ENCODE assay signal across 13 cellular contexts in the genomic region with DNA sequence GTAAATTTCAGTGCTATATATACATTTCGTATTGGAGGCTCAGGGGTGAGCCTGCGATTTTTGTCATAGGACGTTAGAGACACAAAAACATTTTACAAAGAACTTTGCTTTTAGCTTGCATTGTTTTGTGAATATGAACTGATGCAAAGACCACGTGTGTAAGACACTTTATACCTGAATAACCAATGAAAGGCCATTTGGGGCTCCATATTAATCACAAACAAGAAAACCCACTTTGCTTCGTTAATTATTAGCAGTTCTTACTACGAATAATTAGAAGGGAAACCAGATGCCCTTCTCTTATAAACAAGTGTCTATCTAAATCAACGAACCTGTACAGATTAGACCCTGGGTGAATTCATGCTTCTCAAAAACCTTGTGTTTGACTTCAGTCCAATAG. TPM values are rescaled to one million over a fixed set of nuclear protein-coding genes. Genes with fewer than 3 reads are reported as not detected.
DNase-seq lines count a peak whose midpoint lies in the region; ATAC-seq and TF ChIP-seq lines count a peak whose summit lies in the region.
"Had no signal": no experiment of that assay in that cellular context is flagged by ENCODE, and none has a peak within 500 bp of the region (broad histone marks: within the 10 kb centered on the region; RNA-seq: fewer than 3 reads in every experiment).

No MANE protein-coding gene starts in this region.

- H3K79me2 ChIP-seq in GM23248 (ENCODE audit: insufficient read depth), result no peaks in the 10 kb centered on the region
- H3K79me2 ChIP-seq in trophoblast cell (ENCODE audit: control insufficient read depth, insufficient read depth, low read length, poor library complexity), result peaks cover 4% of the 10 kb centered on the region

- in situ Hi-C loops in GM23248 (cut with MboI), result no loop called here

- H2AFZ ChIP-seq in GM23248 (no peak overlapping the region; the same call in 1 of the 2 replicates), trophoblast cell (ENCODE audit: insufficient read depth, low read length, poor library complexity) (no peak overlapping the region)

- no TSS peak for BruUV-seq in Calu3 (replicated peaks; lab: Mats Ljungman, UMichigan)

- H3K36me3 ChIP-seq in GM23248 (ENCODE audit: low read depth) (no peaks in the 10 kb centered on the region), trophoblast cell (ENCODE audit: control insufficient read depth in 1 of 2, insufficient read depth in 2 of 2, low read length in 2 of 2) (no peaks in the 10 kb centered on the region)

- intact Hi-C loops in activated T-helper 2 cell treated with anti-CD3 and anti-CD28 coated beads, Interferon-gamma antibody, Interleukin-2, Interleukin-4, amounts not matched to agents 10 μg/mL and 5 μg/mL and 100 μg/mL, durations not matched to agents 14 hours and 24 hours and 36 hours (cut with micrococcal nuclease), result no loop called here
- intact Hi-C loops in Calu3 (cut with micrococcal nuclease; ENCODE audit: unreplicated experiment), result no loop called here

- H3K4me1 ChIP-seq in GM23248 (ENCODE audit: insufficient read depth) (no peaks in the 10 kb centered on the region), trophoblast cell (ENCODE audit: control insufficient read depth in 1 of 2, insufficient read depth in 2 of 2, low read length in 2 of 2) (no peaks in the 10 kb centered on the region)

- 47 to 57% methylated on average over 7 of the region's 7 CpGs for WGBS in GM23248 (ENCODE audit: low coverage in 1 of 2, low lambda C conversion rate in 2 of 2, missing lambda C conversion rate in 2 of 2), 2 experiments
- no CpG with 5 or more reads among the region's 7 CpGs for WGBS in trophoblast cell (ENCODE audit: extremely low coverage, insufficient coverage, insufficient read length)

- H2BK120ac ChIP-seq in trophoblast cell (ENCODE audit: insufficient read depth, low read length, poor library complexity), result no peak overlapping the region

- H3K27me3 Mint-ChIP-seq in activated T-helper 2 cell treated with anti-CD3 and anti-CD28 coated beads, Interferon-gamma antibody, Interleukin-2, Interleukin-4, amounts not matched to agents 10 μg/mL and 5 μg/mL and 100 μg/mL, durations not matched to agents 14 hours and 24 hours and 36 hours (ENCODE audit: low read depth), result peaks cover 20% of the 10 kb centered on the region
- no peaks in the 10 kb centered on the region for H3K27me3 Mint-ChIP-seq in Calu3 (ENCODE audit: unreplicated experiment)

- peak overlapping the region; percentile 56 for H3K4me3 Mint-ChIP-seq in activated T-helper 2 cell treated with anti-CD3 and anti-CD28 coated beads, Interferon-gamma antibody, Interleukin-2, Interleukin-4, amounts not matched to agents 10 μg/mL and 5 μg/mL and 100 μg/mL, durations not matched to agents 14 hours and 24 hours and 36 hours (ENCODE audit: low read depth)
- H3K4me3 Mint-ChIP-seq in Calu3 (ENCODE audit: low read depth, unreplicated experiment), result no peak overlapping the region

- H2BK5ac ChIP-seq in trophoblast cell (ENCODE audit: low read depth, low read length, poor library complexity), result no peak overlapping the region

- peak overlapping the region; percentile 57 for H3K4me3 ChIP-seq in GM23248
- H3K4me3 ChIP-seq in iPS-11a (ENCODE audit: low read depth, low read length), result peak overlapping the region; percentile 61
- no peak overlapping the region for H3K4me3 ChIP-seq in trophoblast cell (ENCODE audit: low read depth, low read length)

- DNase-seq in GM23248 (no peak), trophoblast cell (no peak), Calu3 (no peak), GM10266 (ENCODE audit: extremely low spot score) (no peak), NCI-H2227 treated with DMSO at 0.1 percent for 48 hours (lab: John Stamatoyannopoulos, UW) (no peak)
- no peak for DNase-seq in activated T-helper 2 cell treated with anti-CD3 and anti-CD28 coated beads, Interferon-gamma antibody, Interleukin-2, Interleukin-4, amounts not matched to agents 10 μg/mL and 5 μg/mL and 100 μg/mL, durations not matched to agents 14 hours and 24 hours and 36 hours (ENCODE audit: low spot score)
- DNase-seq: activated CD4-positive, CD25-positive, alpha-beta regulatory T cell treated with anti-CD3 and anti-CD28 coated beads, Interleukin-2, amount 50 U/mL, for 72 hours; activated naive CD4-positive, alpha-beta T cell; effector CD8-positive, alpha-beta T cell; SHP77 had no signal

- H2AK5ac ChIP-seq in trophoblast cell (ENCODE audit: low read length), result no peak overlapping the region

- peaks cover 2% of the 10 kb centered on the region for H3K4me1 Mint-ChIP-seq in activated T-helper 2 cell treated with anti-CD3 and anti-CD28 coated beads, Interferon-gamma antibody, Interleukin-2, Interleukin-4, amounts not matched to agents 10 μg/mL and 5 μg/mL and 100 μg/mL, durations not matched to agents 14 hours and 24 hours and 36 hours (ENCODE audit: low read depth)
- no peaks in the 10 kb centered on the region for H3K4me1 Mint-ChIP-seq in Calu3 (ENCODE audit: low read depth, unreplicated experiment)

- no peak overlapping the region for H4K12ac ChIP-seq in trophoblast cell (ENCODE audit: low read depth, low read length)

- H2BK12ac ChIP-seq in trophoblast cell (ENCODE audit: low read length), result no peak overlapping the region

- H3K23ac ChIP-seq in trophoblast cell (ENCODE audit: low read length), result no peak overlapping the region

- no peaks in the 10 kb centered on the region for H4K20me1 ChIP-seq in GM23248 (ENCODE audit: insufficient read depth)

- no peak overlapping the region for H3K14ac ChIP-seq in trophoblast cell (ENCODE audit: low read length)

- no peak overlapping the region for H3K4ac ChIP-seq in trophoblast cell (ENCODE audit: low read depth, low read length)

- H3K18ac ChIP-seq in trophoblast cell (ENCODE audit: low read length), result no peak overlapping the region

- H3K9me3 Mint-ChIP-seq in activated T-helper 2 cell treated with anti-CD3 and anti-CD28 coated beads, Interferon-gamma antibody, Interleukin-2, Interleukin-4, amounts not matched to agents 10 μg/mL and 5 μg/mL and 100 μg/mL, durations not matched to agents 14 hours and 24 hours and 36 hours, result peaks cover 10% of the 10 kb centered on the region
- H3K9me3 Mint-ChIP-seq in Calu3 (ENCODE audit: low read depth, unreplicated experiment), result no peaks in the 10 kb centered on the region

- H3K36me3 Mint-ChIP-seq in activated T-helper 2 cell treated with anti-CD3 and anti-CD28 coated beads, Interferon-gamma antibody, Interleukin-2, Interleukin-4, amounts not matched to agents 10 μg/mL and 5 μg/mL and 100 μg/mL, durations not matched to agents 14 hours and 24 hours and 36 hours (ENCODE audit: low read depth), result no peaks in the 10 kb centered on the region
- no peaks in the 10 kb centered on the region for H3K36me3 Mint-ChIP-seq in Calu3 (ENCODE audit: insufficient read depth, unreplicated experiment)

- H3K27ac ChIP-seq in GM23248, result no peak overlapping the region
- H3K27ac ChIP-seq in trophoblast cell (ENCODE audit: low read depth, low read length), result no peak overlapping the region
- H3K27ac ChIP-seq: KMS-11 had no signal

- H3K79me1 ChIP-seq in trophoblast cell (ENCODE audit: low read length), result peaks cover 6% of the 10 kb centered on the region

- no peak for ATAC-seq in HG03432 (IDR thresholded peaks at IDR 0.05; ENCODE audit: unreplicated experiment)

- H3K9ac ChIP-seq in GM23248 (no peak overlapping the region), trophoblast cell (ENCODE audit: low read length) (no peak overlapping the region)
- H3K9ac ChIP-seq: KMS-11 had no signal

- H3K4me2 ChIP-seq in GM23248 (ENCODE audit: unreplicated experiment), result no peak overlapping the region
- peak overlapping the region; percentile 62 for H3K4me2 ChIP-seq in trophoblast cell (ENCODE audit: low read length)
- H3K4me2 ChIP-seq: KMS-11 had no signal

- CTCF ChIA-PET in Calu3 (lab: Charles Lee), result no interaction called here

- H3K9me3 ChIP-seq in GM23248 (ENCODE audit: low read depth), result no peaks in the 10 kb centered on the region
- H3K9me3 ChIP-seq in trophoblast cell (ENCODE audit: insufficient read depth, low read depth, low read length), result no peaks in the 10 kb centered on the region

- H4K91ac ChIP-seq in trophoblast cell (ENCODE audit: low read depth, low read length), result no peak overlapping the region

- H3K27me3 ChIP-seq in GM23248 (replicated peaks; ENCODE audit: insufficient read depth) (peaks cover 34% of the 10 kb centered on the region), trophoblast cell (ENCODE audit: insufficient read depth, low read length) (no peaks in the 10 kb centered on the region)

- H3F3A ChIP-seq in GM23248 (ENCODE audit: insufficient read depth), result no peaks in the 10 kb centered on the region

- no peak for TF ChIP-seq CTCF in Calu3 (IDR thresholded peaks at IDR 0.05; ENCODE audit: unreplicated experiment)
- no peak for TF ChIP-seq CTCF in GM10266 (IDR thresholded peaks at IDR 0.05; ENCODE audit: control insufficient read depth, insufficient read depth, low read depth, missing control alignments)

- no peaks in the 10 kb centered on the region for H3K9me2 ChIP-seq in GM23248 (ENCODE audit: insufficient read depth)

- H4K8ac ChIP-seq in trophoblast cell (ENCODE audit: low read depth, low read length), result no peak overlapping the region

- H3K27ac Mint-ChIP-seq in activated T-helper 2 cell treated with anti-CD3 and anti-CD28 coated beads, Interferon-gamma antibody, Interleukin-2, Interleukin-4, amounts not matched to agents 10 μg/mL and 5 μg/mL and 100 μg/mL, durations not matched to agents 14 hours and 24 hours and 36 hours, result no peak overlapping the region
- no peak overlapping the region for H3K27ac Mint-ChIP-seq in Calu3 (ENCODE audit: unreplicated experiment)

RNA-seq across cellular contexts. Expression of gene CYYR1, which starts 1.1 kb away (rescaled TPM):
- total RNA-seq in GM23248 (2014; rRNA removed; shearing (Covaris generic)), result not detected in 2 replicates
- polyA plus RNA-seq in GM23248 (2016; fragmentation: Nextera tagmentation; extraction: Ambion mirVana), result 0.10 and 0.19 TPM in 2 replicates
- total RNA-seq in activated T-helper 2 cell treated with anti-CD3 and anti-CD28 coated beads, Interferon-gamma antibody, Interleukin-2, Interleukin-4, amounts not matched to agents 10 μg/mL and 5 μg/mL and 100 μg/mL, durations not matched to agents 14 hours and 24 hours and 36 hours, result 0.07 and 0.21 TPM in 2 replicates
- 12.7 and 13.1 TPM in 2 replicates for polyA plus RNA-seq in trophoblast cell (2013)
- total RNA-seq in Calu3 (2022), result not detected in 2 replicates
